Comparison of ENCODE assay signal across 15 cellular contexts in the genomic region with DNA sequence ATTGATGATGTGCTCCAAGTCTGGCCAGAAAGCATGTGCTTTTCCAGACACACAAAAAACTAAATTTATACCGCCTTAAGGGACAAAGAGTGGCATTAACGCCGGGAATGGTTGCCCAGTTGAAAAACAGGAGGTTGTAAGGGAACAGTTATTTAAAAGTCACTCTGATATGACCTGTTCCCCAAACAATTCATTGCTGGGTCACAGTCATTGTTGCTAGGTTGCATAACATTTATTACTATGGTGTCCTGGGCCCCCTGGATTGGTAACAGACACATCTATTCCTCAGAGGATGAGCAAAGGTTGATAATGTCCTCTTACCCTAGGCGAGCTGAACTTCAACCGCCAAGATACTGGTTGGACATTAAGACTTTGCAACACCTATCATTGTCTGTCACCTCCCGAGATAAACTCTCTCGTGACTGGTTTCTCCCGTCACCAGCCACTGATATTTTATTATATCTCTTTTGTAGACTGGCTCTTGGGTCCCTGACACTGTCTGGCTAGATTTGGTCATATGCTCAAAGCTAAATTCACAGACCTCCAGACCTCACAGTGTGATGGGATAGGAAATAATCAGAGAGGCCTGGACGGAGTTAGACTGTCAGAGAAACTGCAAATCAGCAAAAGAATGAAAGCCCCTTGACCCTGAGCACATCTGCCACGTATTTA.
"Had no signal": no experiment of that assay in that cellular context is flagged by ENCODE, and none has a peak within 500 bp of the region (broad histone marks: within the 10 kb centered on the region; RNA-seq: fewer than 3 reads in every experiment).

No MANE protein-coding gene starts in this region.

- H3K4me1 ChIP-seq: adrenal gland, ascending aorta, colonic mucosa had no signal

- H3K27ac ChIP-seq: adrenal gland, ascending aorta, colonic mucosa, thoracic aorta had no signal

- H3K27me3 ChIP-seq: adrenal gland, ascending aorta, colonic mucosa had no signal

- ATAC-seq: activated naive CD4-positive, alpha-beta T cell treated with anti-CD3 and anti-CD28 coated beads, Interleukin-2, amount 50 U/mL, for 72 hours; activated T-helper 17 cell treated with anti-CD3 and anti-CD28 coated beads, Interleukin-2, amount 50 U/mL, for 72 hours; left colon; mucosa of descending colon; SK-N-SH treated with all-trans-retinoic acid at 6 μM for 48 hours; T-cell had no signal

- H3K36me3 ChIP-seq: adrenal gland, ascending aorta, colonic mucosa, thoracic aorta had no signal

- H3K9me3 ChIP-seq: adrenal gland, ascending aorta, colonic mucosa, mucosa of descending colon, thoracic aorta had no signal

- H3K4me3 ChIP-seq: adrenal gland, ascending aorta, colonic mucosa, lung, mucosa of descending colon, thoracic aorta had no signal

- DNase-seq: activated T-cell treated with anti-CD3 and anti-CD28 coated beads, Interleukin-2, amount 50 U/mL, for 24 hours; adrenal gland; colonic mucosa; left colon; mucosa of descending colon; occipital lobe; stimulated activated CD4-positive, alpha-beta T cell treated with anti-CD3 and anti-CD28 coated beads, Interleukin-4, amount 100 ng/mL, for 24 hours; stimulated activated naive CD4-positive, alpha-beta T cell treated with Interleukin-2 at 50 U/mL for 16 hours; T-cell had no signal
